In the genomic region with DNA sequence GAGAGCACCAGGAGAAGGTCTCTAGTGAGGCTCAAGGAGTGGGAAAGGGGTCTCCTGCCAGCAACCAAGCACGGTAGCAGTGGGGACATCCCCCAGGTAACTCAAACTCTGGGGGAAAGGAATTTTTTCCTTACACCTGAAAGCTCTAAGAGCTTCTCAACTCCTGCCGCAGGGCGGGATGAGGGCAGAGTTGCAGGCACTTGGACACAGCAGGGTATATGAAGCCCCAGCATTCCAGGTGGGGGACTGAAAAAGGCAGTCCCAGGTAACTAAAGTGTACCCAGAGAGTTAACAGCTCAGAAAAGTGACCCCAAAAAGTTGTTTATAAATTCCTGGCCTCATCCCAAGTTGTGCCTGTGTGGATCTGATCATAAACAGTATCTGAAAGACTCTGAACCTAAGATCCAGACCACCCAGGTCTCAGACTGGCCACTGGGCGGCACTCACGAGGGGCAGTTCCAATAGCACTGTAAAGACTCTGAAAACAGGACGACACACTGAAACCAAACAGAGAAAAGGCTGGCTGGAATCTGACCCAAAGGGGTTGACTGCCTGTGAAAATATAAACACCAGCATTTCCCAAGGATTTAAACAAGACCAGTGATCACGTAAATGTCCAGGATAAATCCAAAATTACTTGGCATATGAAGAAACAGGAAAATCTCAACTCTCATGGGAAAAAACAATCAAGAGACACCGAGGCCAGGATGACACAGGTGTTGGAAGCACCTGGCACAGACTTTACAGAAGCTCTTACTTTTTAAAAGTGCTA, we compare ENCODE assay signal across 8 cellular contexts. TPM values are rescaled to one million over a fixed set of nuclear protein-coding genes. Genes with fewer than 3 reads are reported as not detected.
A peak's percentile ranks its signal among the peaks of the same experiment; 100 is the strongest.
DNase-seq lines count a peak whose midpoint lies in the region; ATAC-seq, FAIRE-seq and TF ChIP-seq lines count a peak whose summit lies in the region.

No MANE protein-coding gene starts in this region.

- H3K27me3 ChIP-seq in bronchial epithelial cell (ENCODE audit: control insufficient read depth, insufficient read depth, low read length) (no peaks in the 10 kb centered on the region), tibial artery (no peaks in the 10 kb centered on the region)

- TF ChIP-seq CTCF in GM13976 (IDR thresholded peaks at IDR 0.05; ENCODE audit: borderline replicate concordance, control extremely low read depth, extremely low read depth, insufficient read depth, missing control alignments), result peak; percentile 62
- TF ChIP-seq CTCF in bronchial epithelial cell (IDR thresholded peaks at IDR 0.05; ENCODE audit: insufficient read depth, low read length, severe bottlenecking), result peak; percentile 72
- peak; percentile 64 to 68 for TF ChIP-seq CTCF in tibial artery (IDR thresholded peaks at IDR 0.05)

- no peak overlapping the region for H3K27ac ChIP-seq in tibial artery

- ATAC-seq in left colon, result peak; percentile 80
- no peak for ATAC-seq in GM21360 (IDR thresholded peaks at IDR 0.05; ENCODE audit: unreplicated experiment)
- ATAC-seq in HG02588 (IDR thresholded peaks at IDR 0.05; ENCODE audit: unreplicated experiment), result no peak

- peaks cover 0 to 22% (median 11%) of the 10 kb centered on the region in 4 donors for H3K4me1 ChIP-seq in tibial artery

- no peaks in the 10 kb centered on the region for H3K36me3 ChIP-seq in bronchial epithelial cell (ENCODE audit: control insufficient read depth, insufficient read depth, low read length)
- H3K36me3 ChIP-seq in tibial artery, result no peaks in the 10 kb centered on the region

- in situ Hi-C loops in GM13976 (cut with MboI; ENCODE audit: low sequenced_read_pairs, unreplicated experiment), result no loop called here

- DNase-seq in AG08396 (ENCODE audit: low spot score), result peak; percentile 72
- peak; percentile 75 for DNase-seq in GM13976 (ENCODE audit: low spot score)
- DNase-seq in NOMO-1 treated with dmso at 0.1 percent for 144 hours (lab: John Stamatoyannopoulos, UW; ENCODE audit: unreplicated experiment), result peak; percentile 20
- peak; percentile 57 for DNase-seq in bronchial epithelial cell (ENCODE audit: low read depth)
- DNase-seq in left colon, result peak; percentile 75 to 83
- peak; percentile 71 to 84 for DNase-seq in tibial artery

- H3K9me3 ChIP-seq in tibial artery, result no peaks in the 10 kb centered on the region

- intact Hi-C loops in left colon (cut with DNase I, micrococcal nuclease) (no loop called here), tibial artery (cut with DNase I; ENCODE audit: low total_unique reads) (no loop called here)

- no peak overlapping the region for H3K4me3 ChIP-seq in bronchial epithelial cell (ENCODE audit: low read depth, low read length)
- no peak overlapping the region for H3K4me3 ChIP-seq in tibial artery

- no peak for FAIRE-seq in bronchial epithelial cell (lab: Jason Lieb, UNC)

RNA-seq across cellular contexts. Expression of a gene that starts 47.5 kb away (rescaled TPM):
- total RNA-seq in bronchial epithelial cell (5.8 and 6.6 TPM in 2 replicates), left colon (under 1 TPM; 0.42 to 0.49 TPM)

RNA-seq across cellular contexts. Expression of a gene that starts 47.6 kb away (rescaled TPM):
- total RNA-seq in bronchial epithelial cell (25.3 and 31.1 TPM in 2 replicates), left colon (10 to 100 TPM; 11.4 to 16.2 TPM)

Comparison
In these comparisons a context has a peak if more than half of its experiments do, and no peak if none do; other contexts are left out.
1. DNase-seq: peak in every context shown above with its lines; median percentile 79 in left colon; 78 in tibial artery; 75 in GM13976; 72 in AG08396; 57 in bronchial epithelial cell; 20 in NOMO-1 treated with dmso at 0.1 percent for 144 hours.